ENCODE assay signal across 33 cellular contexts in the genomic region with DNA sequence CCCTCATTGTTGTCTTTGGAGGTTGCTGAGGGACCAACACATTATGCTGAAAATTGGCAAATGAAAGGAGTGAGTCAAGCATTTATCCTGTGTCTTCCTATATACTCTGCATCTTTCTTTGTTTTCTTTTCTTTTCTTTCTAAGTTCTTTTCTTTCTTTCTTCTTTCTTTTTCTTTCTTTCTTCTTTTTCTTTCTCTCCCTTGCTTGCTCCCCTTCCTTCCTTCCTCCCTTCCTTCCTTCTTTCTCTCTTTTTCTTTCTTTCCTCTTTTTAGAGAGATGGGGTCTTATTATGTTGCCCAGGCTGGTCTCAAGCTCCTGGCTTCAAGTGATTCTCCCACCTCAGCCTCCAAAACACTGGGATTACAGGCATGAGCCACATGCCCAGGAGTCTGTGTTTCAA.
"Had no signal": no experiment of that assay in that cellular context is flagged by ENCODE, and none has a peak within 500 bp of the region (broad histone marks: within the 10 kb centered on the region; RNA-seq: fewer than 3 reads in every experiment).

No MANE protein-coding gene starts in this region.

- H3K4me3 ChIP-seq: coronary artery, dorsolateral prefrontal cortex, esophagus squamous epithelium, gastroesophageal sphincter, heart right ventricle, hepatocyte had no signal

- H3K36me3 Mint-ChIP-seq: activated naive CD8-positive, alpha-beta T cell had no signal

- H3K27ac Mint-ChIP-seq: activated CD4-positive, alpha-beta memory T cell treated with anti-CD3 and anti-CD28 coated beads, Interleukin-2, amount 10 ng/mL, durations not matched to agents 7 days and 5 days; activated CD4-positive, alpha-beta T cell treated with anti-CD3 and anti-CD28 coated beads for 36 hours; activated CD4-positive, alpha-beta T cell treated with anti-CD3 and anti-CD28 coated beads, Interleukin-2, amount 10 ng/mL, durations not matched to agents 7 days and 5 days; activated naive CD8-positive, alpha-beta T cell; activated T-cell treated with anti-CD3 and anti-CD28 coated beads, Interleukin-2, amount 50 U/mL, for 24 hours; activated T-cell treated with anti-CD3 and anti-CD28 coated beads, Interleukin-2, amount 50 U/mL, for 72 hours; dendritic cell treated with granulocyte-macrophage colony-stimulating factor and Interleukin-4, amounts not matched to agents 40 ng/mL and 50 ng/mL, for 4 days; T-helper 1 cell treated with Interleukin-12 subunit alpha and Interleukin-12 subunit beta and Interleukin-4 antibody, amounts not matched to agents 30 μg/mL and 1 μg/mL, for 36 hours; T-helper 2 cell treated with Interferon-gamma antibody and Interleukin-4, amounts not matched to agents 5 μg/mL and 100 μg/mL, for 36 hours had no signal

- ATAC-seq: activated CD4-positive, alpha-beta T cell treated with anti-CD3 and anti-CD28 coated beads for 36 hours; activated T-cell treated with anti-CD3 and anti-CD28 coated beads, Interleukin-2, amount 50 U/mL, for 72 hours; gastroesophageal sphincter; heart right ventricle had no signal

- H3K27me3 Mint-ChIP-seq: activated CD4-positive, alpha-beta T cell treated with anti-CD3 and anti-CD28 coated beads for 36 hours; activated CD4-positive, alpha-beta T cell treated with anti-CD3 and anti-CD28 coated beads, Interleukin-2, amount 10 ng/mL, durations not matched to agents 7 days and 5 days; activated naive CD8-positive, alpha-beta T cell; activated T-cell treated with anti-CD3 and anti-CD28 coated beads, Interleukin-2, amount 50 U/mL, for 24 hours had no signal

- H3K27ac ChIP-seq: brain microvascular endothelial cell, coronary artery, dorsolateral prefrontal cortex, esophagus squamous epithelium, gastroesophageal sphincter, heart right ventricle, hepatocyte, WERI-Rb-1 had no signal

- H3K4me3 Mint-ChIP-seq: activated CD4-positive, alpha-beta memory T cell treated with anti-CD3 and anti-CD28 coated beads, Interleukin-2, amount 10 ng/mL, durations not matched to agents 7 days and 5 days; activated CD4-positive, alpha-beta T cell treated with anti-CD3 and anti-CD28 coated beads for 36 hours; activated CD4-positive, alpha-beta T cell treated with anti-CD3 and anti-CD28 coated beads, Interleukin-2, amount 10 ng/mL, durations not matched to agents 7 days and 5 days; activated naive CD8-positive, alpha-beta T cell; activated T-cell treated with anti-CD3 and anti-CD28 coated beads, Interleukin-2, amount 50 U/mL, for 24 hours; activated T-cell treated with anti-CD3 and anti-CD28 coated beads, Interleukin-2, amount 50 U/mL, for 72 hours; central memory CD8-positive, alpha-beta T cell; dendritic cell treated with granulocyte-macrophage colony-stimulating factor and Interleukin-4, amounts not matched to agents 40 ng/mL and 50 ng/mL, for 4 days; T-helper 1 cell treated with Interleukin-12 subunit alpha and Interleukin-12 subunit beta and Interleukin-4 antibody, amounts not matched to agents 30 μg/mL and 1 μg/mL, for 36 hours; T-helper 2 cell treated with Interferon-gamma antibody and Interleukin-4, amounts not matched to agents 5 μg/mL and 100 μg/mL, for 36 hours had no signal

- H3K4me1 ChIP-seq: esophagus squamous epithelium, gastroesophageal sphincter, heart right ventricle had no signal

- H3K79me2 ChIP-seq: hepatocyte had no signal

- FAIRE-seq: astrocyte, bronchial epithelial cell had no signal

- H3K9me3 ChIP-seq: esophagus squamous epithelium, gastroesophageal sphincter, heart right ventricle had no signal

- DNase-seq: activated CD4-positive, alpha-beta memory T cell treated with anti-CD3 and anti-CD28 coated beads, Interleukin-2, amount 10 ng/mL, durations not matched to agents 7 days and 5 days; activated CD4-positive, alpha-beta T cell treated with anti-CD3 and anti-CD28 coated beads for 36 hours; activated CD4-positive, alpha-beta T cell treated with anti-CD3 and anti-CD28 coated beads, Interleukin-2, amount 10 ng/mL, durations not matched to agents 7 days and 5 days; activated CD4-positive, alpha-beta T cell treated with anti-CD3 and anti-CD28 coated beads, Interleukin-2, amount 50 U/mL, for 4 hours; activated CD4-positive, CD25-positive, alpha-beta regulatory T cell; activated CD4-positive, CD25-positive, alpha-beta regulatory T cell treated with anti-CD3 and anti-CD28 coated beads, Interleukin-2, amount 50 U/mL, for 72 hours; activated CD8-positive, alpha-beta memory T cell treated with anti-CD3 and anti-CD28 coated beads, Interleukin-2, amount 50 U/mL, for 48 hours; activated gamma-delta T cell treated with Interleukin-2 at 50 U/mL for 16 hours; activated naive CD4-positive, alpha-beta T cell treated with anti-CD3 and anti-CD28 coated beads, Interleukin-2, amount 50 U/mL, for 16 hours; activated naive CD4-positive, alpha-beta T cell treated with Interleukin-2 at 50 U/mL for 16 hours; activated T-cell treated with anti-CD3 and anti-CD28 coated beads for 4 hours; activated T-cell treated with anti-CD3 and anti-CD28 coated beads, Interleukin-2, amount 50 U/mL, for 24 hours; activated T-cell treated with anti-CD3 and anti-CD28 coated beads, Interleukin-2, amount 50 U/mL, for 72 hours; amniotic stem cell; anterior cingulate cortex; brain microvascular endothelial cell; dorsolateral prefrontal cortex; effector memory CD4-positive, alpha-beta T cell; esophagus squamous epithelium; foreskin melanocyte; heart right ventricle; T1000; WERI-Rb-1 had no signal

- H3K36me3 ChIP-seq: brain microvascular endothelial cell, esophagus squamous epithelium, gastroesophageal sphincter, heart right ventricle, WERI-Rb-1 had no signal

- H3K4me1 Mint-ChIP-seq: activated CD4-positive, alpha-beta memory T cell treated with anti-CD3 and anti-CD28 coated beads, Interleukin-2, amount 10 ng/mL, durations not matched to agents 7 days and 5 days; activated CD4-positive, alpha-beta T cell treated with anti-CD3 and anti-CD28 coated beads for 36 hours; activated CD4-positive, alpha-beta T cell treated with anti-CD3 and anti-CD28 coated beads, Interleukin-2, amount 10 ng/mL, durations not matched to agents 7 days and 5 days; central memory CD8-positive, alpha-beta T cell had no signal

- H3K27me3 ChIP-seq: brain microvascular endothelial cell, dorsolateral prefrontal cortex, hepatocyte had no signal

- H3K9me3 Mint-ChIP-seq: activated CD4-positive, alpha-beta memory T cell treated with anti-CD3 and anti-CD28 coated beads, Interleukin-2, amount 10 ng/mL, durations not matched to agents 7 days and 5 days; activated CD4-positive, alpha-beta T cell treated with anti-CD3 and anti-CD28 coated beads, Interleukin-2, amount 10 ng/mL, durations not matched to agents 7 days and 5 days; activated T-cell treated with anti-CD3 and anti-CD28 coated beads, Interleukin-2, amount 50 U/mL, for 24 hours; activated T-cell treated with anti-CD3 and anti-CD28 coated beads, Interleukin-2, amount 50 U/mL, for 72 hours; central memory CD8-positive, alpha-beta T cell; dendritic cell treated with granulocyte-macrophage colony-stimulating factor and Interleukin-4, amounts not matched to agents 40 ng/mL and 50 ng/mL, for 4 days; T-helper 1 cell treated with Interleukin-12 subunit alpha and Interleukin-12 subunit beta and Interleukin-4 antibody, amounts not matched to agents 30 μg/mL and 1 μg/mL, for 36 hours; T-helper 2 cell treated with Interferon-gamma antibody and Interleukin-4, amounts not matched to agents 5 μg/mL and 100 μg/mL, for 36 hours had no signal

- H2AFZ ChIP-seq: hepatocyte had no signal

- H3K4me2 ChIP-seq: hepatocyte had no signal
